ENCODE assay signal across 18 cellular contexts in the genomic region with DNA sequence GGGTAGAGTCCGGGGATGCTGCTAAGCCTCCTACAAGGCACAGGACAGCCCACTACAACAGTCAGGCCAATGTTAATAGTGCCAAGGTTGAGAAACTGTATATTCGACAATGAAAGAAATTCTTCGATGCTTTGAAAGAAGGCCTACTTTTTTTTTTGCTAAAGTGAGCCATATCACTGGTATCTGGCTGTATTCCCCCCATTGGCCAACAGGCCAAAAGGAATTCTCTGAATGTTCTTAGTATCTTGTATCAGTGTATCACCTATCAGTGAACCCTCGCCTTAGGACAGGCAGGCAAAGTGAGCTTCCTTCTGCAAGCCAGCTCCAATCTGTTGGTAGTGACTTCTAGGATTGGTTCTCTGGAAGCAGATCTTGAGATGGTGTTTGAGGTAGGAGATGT.
A peak's percentile ranks its signal among the peaks of the same experiment; 100 is the strongest.
DNase-seq lines count a peak whose midpoint lies in the region; ATAC-seq and TF ChIP-seq lines count a peak whose summit lies in the region.
"Had no signal": no experiment of that assay in that cellular context is flagged by ENCODE, and none has a peak within 500 bp of the region (broad histone marks: within the 10 kb centered on the region; RNA-seq: fewer than 3 reads in every experiment).

No MANE protein-coding gene starts in this region.

- H2BK5ac ChIP-seq in mesendoderm (ENCODE audit: low read length): no peak overlapping the region

- H3K4me3 Mint-ChIP-seq in natural killer cell treated with Interleukin-12 subunit alpha and Interleukin-12 subunit beta and Interleukin-15 and Interleukin-18, amount 100 ng/mL, for 72 hours: no peak overlapping the region
- H3K4me3 Mint-ChIP-seq: CD4-positive, alpha-beta T cell; GM23338; HFFc6 had no signal

- H3K79me1 ChIP-seq in mesendoderm (ENCODE audit: low read length): no peaks in the 10 kb centered on the region

- H3K27ac ChIP-seq in GM23248 (no peak overlapping the region), SJSA1 (0 out of 2 replicates have a peak overlapping the region, but pooled peaks have one; percentile 72), mesendoderm (ENCODE audit: low read depth, low read length) (no peak overlapping the region)
- H3K27ac ChIP-seq: C4-2B had no signal

- H3K56ac ChIP-seq in mesendoderm (ENCODE audit: low read length): no peak overlapping the region

- H2BK120ac ChIP-seq in mesendoderm (ENCODE audit: low read depth, low read length): no peak overlapping the region

- H3K9me2 ChIP-seq in GM23248 (ENCODE audit: insufficient read depth): no peaks in the 10 kb centered on the region

- H3K36me3 Mint-ChIP-seq in natural killer cell treated with Interleukin-12 subunit alpha and Interleukin-12 subunit beta and Interleukin-15 and Interleukin-18, amount 100 ng/mL, for 72 hours: no peaks in the 10 kb centered on the region

- peaks cover 28% of the 10 kb centered on the region for H3K4me1 ChIP-seq in GM23248 (ENCODE audit: insufficient read depth)
- H3K4me1 ChIP-seq in SJSA1 (replicated peaks): peaks cover 25% of the 10 kb centered on the region
- H3K4me1 ChIP-seq in mesendoderm (ENCODE audit: control insufficient read depth, low read depth, low read length): no peaks in the 10 kb centered on the region

- no peak for TF ChIP-seq CTCF in choroid plexus epithelial cell (conservative IDR thresholded peaks at IDR 0.05; ENCODE audit: low read depth, low read length)

- H3K9ac ChIP-seq in GM23248 (no peak overlapping the region), mesendoderm (ENCODE audit: low read length) (no peak overlapping the region)

- no peak overlapping the region for H2AFZ ChIP-seq in GM23248
- H2AFZ ChIP-seq: GM23338 had no signal

- H3K4me2 ChIP-seq in GM23248 (ENCODE audit: unreplicated experiment) (no peak overlapping the region), mesendoderm (ENCODE audit: low read length) (no peak overlapping the region)
- H3K4me2 ChIP-seq: GM23338 had no signal

- no peaks in the 10 kb centered on the region for H3K27me3 ChIP-seq in GM23248 (replicated peaks; ENCODE audit: insufficient read depth)
- H3K27me3 ChIP-seq in SJSA1 (replicated peaks): no peaks in the 10 kb centered on the region
- H3K27me3 ChIP-seq in mesendoderm (ENCODE audit: insufficient read depth, low read length, poor library complexity): no peaks in the 10 kb centered on the region
- no peaks in the 10 kb centered on the region for H3K27me3 ChIP-seq in MG63

- H3K36me3 ChIP-seq in GM23248 (ENCODE audit: low read depth) (no peaks in the 10 kb centered on the region), SJSA1 (no peaks in the 10 kb centered on the region), mesendoderm (ENCODE audit: control insufficient read depth, insufficient read depth, low read length) (no peaks in the 10 kb centered on the region), MG63 (no peaks in the 10 kb centered on the region)

- no peaks in the 10 kb centered on the region for H4K20me1 ChIP-seq in GM23248 (ENCODE audit: insufficient read depth)

- peaks cover 13% of the 10 kb centered on the region for H3K9me3 Mint-ChIP-seq in natural killer cell treated with Interleukin-12 subunit alpha and Interleukin-12 subunit beta and Interleukin-15 and Interleukin-18, amount 100 ng/mL, for 72 hours

- H3K4me3 ChIP-seq in GM23248: no peak overlapping the region
- no peak overlapping the region for H3K4me3 ChIP-seq in SJSA1
- no peak overlapping the region for H3K4me3 ChIP-seq in choroid plexus epithelial cell (ENCODE audit: low read depth, low read length)
- H3K4me3 ChIP-seq in mesendoderm (ENCODE audit: low read length): no peak overlapping the region
- no peak overlapping the region for H3K4me3 ChIP-seq in MG63
- H3K4me3 ChIP-seq: GM23338, K562 had no signal

- H3K79me2 ChIP-seq in GM23248 (ENCODE audit: insufficient read depth) (no peaks in the 10 kb centered on the region), mesendoderm (ENCODE audit: control insufficient read depth, insufficient read depth, low read length) (no peaks in the 10 kb centered on the region)

- H3K18ac ChIP-seq in mesendoderm (ENCODE audit: low read length): no peak overlapping the region

- H2BK15ac ChIP-seq in mesendoderm (replicated peaks; ENCODE audit: low read depth): no peak overlapping the region

- 92 to 93% methylated on average over 4 of the region's 4 CpGs for WGBS in GM23248 (ENCODE audit: low coverage in 1 of 2, low lambda C conversion rate in 2 of 2, missing lambda C conversion rate in 2 of 2), 2 experiments
- WGBS in mesendoderm (ENCODE audit: extremely low coverage, insufficient coverage, low lambda C conversion rate): no CpG with 5 or more reads among the region's 4 CpGs

- DNase-seq in GM23248 (peak; percentile 19), SJSA1 (ENCODE audit: low read depth in 1 of 2, low spot score in 2 of 2) (no peak), choroid plexus epithelial cell (ENCODE audit: low read depth) (peak; percentile 13), mesendoderm (peak; percentile 51), MG63 (no peak), OCI-M1 (lab: John Stamatoyannopoulos, UW) (no peak)
- DNase-seq in natural killer cell treated with Interleukin-12 subunit alpha and Interleukin-12 subunit beta and Interleukin-15 and Interleukin-18, amount 100 ng/mL, for 72 hours (ENCODE audit: low spot score): no peak
- DNase-seq: ACHN; AML-193; Caco-2; CD4-positive, alpha-beta T cell; H7; HFFc6 had no signal

- ATAC-seq in natural killer cell treated with Interleukin-12 subunit alpha and Interleukin-12 subunit beta and Interleukin-15 and Interleukin-18, amount 100 ng/mL, for 72 hours: no peak
- no peak for ATAC-seq in HG03432 (IDR thresholded peaks at IDR 0.05; ENCODE audit: unreplicated experiment)
- ATAC-seq: HCT116, K562 had no signal

- no peak overlapping the region for H4K5ac ChIP-seq in mesendoderm (ENCODE audit: low read length)

- no peaks in the 10 kb centered on the region for H3K9me3 ChIP-seq in GM23248 (ENCODE audit: low read depth)
- peaks cover 3% of the 10 kb centered on the region; the same call in 1 of the 2 replicates for H3K9me3 ChIP-seq in SJSA1 (replicated peaks)
- H3K9me3 ChIP-seq in MG63: no peaks in the 10 kb centered on the region
- H3K9me3 ChIP-seq: Caco-2 had no signal

- in situ Hi-C loops in GM23248 (cut with MboI): no loop called here

- no peaks in the 10 kb centered on the region for H3K4me1 Mint-ChIP-seq in natural killer cell treated with Interleukin-12 subunit alpha and Interleukin-12 subunit beta and Interleukin-15 and Interleukin-18, amount 100 ng/mL, for 72 hours (ENCODE audit: low read depth in 2 of 2)

- H3K23ac ChIP-seq in mesendoderm (ENCODE audit: low read length): no peak overlapping the region

- peaks cover 15% of the 10 kb centered on the region for H3F3A ChIP-seq in GM23248 (ENCODE audit: insufficient read depth)

- H3K4ac ChIP-seq in mesendoderm (ENCODE audit: low read depth, low read length): peak overlapping the region; percentile 45

- no peak overlapping the region for H3K27ac Mint-ChIP-seq in natural killer cell treated with Interleukin-12 subunit alpha and Interleukin-12 subunit beta and Interleukin-15 and Interleukin-18, amount 100 ng/mL, for 72 hours
- H3K27ac Mint-ChIP-seq: CD4-positive, alpha-beta T cell; GM23338; HFFc6 had no signal

- no peak overlapping the region for H4K8ac ChIP-seq in mesendoderm (ENCODE audit: low read depth, low read length)

- H2AK5ac ChIP-seq in mesendoderm (ENCODE audit: low read length): no peak overlapping the region

- H3K27me3 Mint-ChIP-seq in natural killer cell treated with Interleukin-12 subunit alpha and Interleukin-12 subunit beta and Interleukin-15 and Interleukin-18, amount 100 ng/mL, for 72 hours: no peaks in the 10 kb centered on the region

Comparison
In these comparisons a context has a peak if more than half of its experiments do, and no peak if none do; other contexts are left out.
1. DNase-seq: peak in GM23248 (single experiment), choroid plexus epithelial cell (single experiment) and mesendoderm (single experiment); none in SJSA1 (0 of 2), MG63 (single experiment), natural killer cell treated with Interleukin-12 subunit alpha and Interleukin-12 subunit beta and Interleukin-15 and Interleukin-18, amount 100 ng/mL, for 72 hours (single experiment) and OCI-M1 (single experiment).